Comparison of ENCODE assay signal across 8 cellular contexts in genomic region chr14:24332094-24332983, GRCh38. TPM values are rescaled to one million over a fixed set of nuclear protein-coding genes. Genes with fewer than 3 reads are reported as not detected.
DNase-seq lines count a peak whose midpoint lies in the region; ATAC-seq and TF ChIP-seq lines count a peak whose summit lies in the region.

No MANE protein-coding gene starts in this region.

- WGBS in transverse colon (ENCODE audit: low coverage in 1 of 2), 2 donors = 4 to 12% methylated on average over 5 to 44 of the region's 62 CpGs

- TF ChIP-seq EP300 in transverse colon (IDR thresholded peaks at IDR 0.05; ENCODE audit: low read depth) = no peak

- H3K27ac ChIP-seq in DND-41 (ENCODE audit: low read length) (no peak overlapping the region), parathyroid adenoma (no peak overlapping the region), transverse colon (peak overlapping the region in 3 of 4 donors; percentile 24 to 30 (median 26))

- H3K27ac Mint-ChIP-seq in IgD-negative memory B cell = peak overlapping the region; percentile 3 to 94 (median 59)

- no peaks in the 10 kb centered on the region for H3K9me3 Mint-ChIP-seq in IgD-negative memory B cell

- H2AFZ ChIP-seq in DND-41 (ENCODE audit: low read depth, low read length) (no peak overlapping the region), parathyroid adenoma (peak overlapping the region; percentile 64)

- H3K27me3 ChIP-seq in DND-41 (ENCODE audit: insufficient read depth, low read length, poor library complexity) (peaks cover 9% of the 10 kb centered on the region), parathyroid adenoma (ENCODE audit: control insufficient read depth, insufficient read depth, low read length) (no peaks in the 10 kb centered on the region), transverse colon (peaks cover 28% of the 10 kb centered on the region)

- H3K36me3 Mint-ChIP-seq in IgD-negative memory B cell = peaks cover 5% of the 10 kb centered on the region

- intact Hi-C loops in transverse colon (cut with DNase I; ENCODE audit: low total_unique reads) = loop anchor here (2.0 kb wide), 1 partner anchor 104 kb away; no protein-coding TSS in a partner anchor

- peak overlapping the region; percentile 45 for H3K4me2 ChIP-seq in DND-41 (ENCODE audit: insufficient read depth, low read length)
- peak overlapping the region; percentile 56 for H3K4me2 ChIP-seq in parathyroid adenoma (ENCODE audit: low read length)

- peaks cover 31% of the 10 kb centered on the region for H3K27me3 Mint-ChIP-seq in IgD-negative memory B cell

- ATAC-seq in DND-41 (ENCODE audit: insufficient read depth, low read depth) (peak; percentile 94), GM21576 (IDR thresholded peaks at IDR 0.05; ENCODE audit: unreplicated experiment) (peak; percentile 75)

- no peak for TF ChIP-seq POLR2A in transverse colon (IDR thresholded peaks at IDR 0.05)

- H3K79me2 ChIP-seq in DND-41 (ENCODE audit: insufficient read depth, low read length) (no peaks in the 10 kb centered on the region), parathyroid adenoma (no peaks in the 10 kb centered on the region)

- H3K4me3 ChIP-seq in DND-41 (ENCODE audit: low read depth in 1 of 2, low read length in 2 of 2) (no peak overlapping the region), parathyroid adenoma (ENCODE audit: low read depth, low read length) (peak overlapping the region; percentile 38), transverse colon (peak overlapping the region in 3 of 4 donors; percentile 2 to 41 (median 21))

- TF ChIP-seq CTCF in DND-41 (IDR thresholded peaks at IDR 0.05; ENCODE audit: borderline replicate concordance, extremely low read depth, low read length, poor library complexity, severe bottlenecking) (peak; percentile 88), parathyroid adenoma (IDR thresholded peaks at IDR 0.05) (peak; percentile 69), transverse colon (IDR thresholded peaks at IDR 0.05) (peak; percentile 71 to 87 (median 80))

- H4K20me1 ChIP-seq in DND-41 (ENCODE audit: insufficient read depth, low read length) = peaks cover 23% of the 10 kb centered on the region

- in situ Hi-C loops in transverse colon (cut with MboI; ENCODE audit: low pct_ligation_motif_present in 1 of 4, low pct_unique_long_range_greater_than_20kb in 1 of 4, low sequenced_read_pairs in 3 of 4) = loop anchor here in 3 of 4 donors (5.0 to 25.0 kb wide), 3 partner anchors 100 to 105 kb away; partner anchors contain the start of genes CBLN3 (in 1 of the 3), KHNYN (in 1 of the 3) and SDR39U1 (in 1 of the 3)

- H3K36me3 ChIP-seq in DND-41 (ENCODE audit: insufficient read depth, low read length) (no peaks in the 10 kb centered on the region), parathyroid adenoma (ENCODE audit: control insufficient read depth, insufficient read depth, low read length) (no peaks in the 10 kb centered on the region), transverse colon (peaks cover 0 to 4% (median 0%) of the 10 kb centered on the region in 4 donors)

- H3K4me1 ChIP-seq in DND-41 (ENCODE audit: insufficient read depth, low read length) (peaks cover 21% of the 10 kb centered on the region), parathyroid adenoma (peaks cover 8% of the 10 kb centered on the region), transverse colon (peaks cover 15 to 46% (median 32%) of the 10 kb centered on the region in 4 donors)

- H3K4me3 Mint-ChIP-seq in IgD-negative memory B cell = peak overlapping the region; percentile 70 to 92 (median 88)

- DNase-seq in DND-41 = peak; percentile 90
- DNase-seq in RPMI8226 = peak; percentile 86
- peak; percentile 85 for DNase-seq in activated gamma-delta T cell treated with Interleukin-2 at 50 U/mL for 16 hours
- DNase-seq in germinal center (ENCODE audit: low spot score) = peak; percentile 94
- peak; percentile 87 for DNase-seq in transverse colon

- H3K9ac ChIP-seq in DND-41 (ENCODE audit: low read depth, low read length) (no peak overlapping the region), parathyroid adenoma (no peak overlapping the region)

- H3K9me3 ChIP-seq in DND-41 (ENCODE audit: insufficient read depth, low read length, severe bottlenecking) (no peaks in the 10 kb centered on the region), parathyroid adenoma (ENCODE audit: control insufficient read depth, low read length) (no peaks in the 10 kb centered on the region), transverse colon (no peaks in the 10 kb centered on the region)

- H3K4me1 Mint-ChIP-seq in IgD-negative memory B cell = peaks cover 6 to 17% (median 17%) of the 10 kb centered on the region in 3 donors

RNA-seq across cellular contexts. Expression of gene ADCY4, which starts 2.5 kb away (rescaled TPM):
- 0.75 TPM for polyA plus RNA-seq in IgD-negative memory B cell
- total RNA-seq in transverse colon = 10 to 100 TPM in 3 of 4 donors, 1 to 10 TPM in 1; 7.9 to 74.8 (median 21.3) TPM

RNA-seq across cellular contexts. Expression of gene RIPK3, which starts 7.5 kb away (rescaled TPM):
- polyA plus RNA-seq in IgD-negative memory B cell = 14.8 TPM
- total RNA-seq in transverse colon = 100 to 1,000 TPM in 1 of 4 donors, 10 to 100 TPM in 3; 19.3 to 156 (median 53.6) TPM

RNA-seq across cellular contexts. Expression of gene LTB4R, which starts 21.0 kb away (rescaled TPM):
- 2.5 TPM for polyA plus RNA-seq in IgD-negative memory B cell
- 1 to 10 TPM; 1.1 to 8.3 (median 6.2) TPM for total RNA-seq in transverse colon

RNA-seq across cellular contexts. Expression of gene LTB4R2, which starts 22.4 kb away (rescaled TPM):
- polyA plus RNA-seq in IgD-negative memory B cell = 0.97 TPM
- total RNA-seq in transverse colon = 10 to 100 TPM in 1 of 4 donors, 1 to 10 TPM in 3; 4.4 to 81.5 (median 7.1) TPM

RNA-seq across cellular contexts. Expression of gene CIDEB, which starts 24.6 kb away (rescaled TPM):
- polyA plus RNA-seq in IgD-negative memory B cell = 19.2 TPM
- total RNA-seq in transverse colon = 100 to 1,000 TPM in 1 of 4 donors, 10 to 100 TPM in 2, 1 to 10 TPM in 1; 6.7 to 168 (median 23.6) TPM

Comparison
In these comparisons a context has a peak if more than half of its experiments do, and no peak if none do; other contexts are left out.
1. H3K27ac ChIP-seq: peak in transverse colon (3 of 4); none in DND-41 (single experiment) and parathyroid adenoma (single experiment).
2. H3K4me3 ChIP-seq: peak in parathyroid adenoma (single experiment) and transverse colon (3 of 4); none in DND-41 (0 of 2).
3. Peak in every context shown above with its lines, with median percentiles within 50 percentile points of each other: DNase-seq and CTCF ChIP-seq.